In genomic region chr15:100596792-100597191, GRCh38 we compare ENCODE assay signal across 9 cellular contexts. TPM values are rescaled to one million over a fixed set of nuclear protein-coding genes. Genes with fewer than 3 reads are reported as not detected.
DNase-seq lines count a peak whose midpoint lies in the region; ATAC-seq and TF ChIP-seq lines count a peak whose summit lies in the region.
"Had no signal": no experiment of that assay in that cellular context is flagged by ENCODE, and none has a peak within 500 bp of the region (broad histone marks: within the 10 kb centered on the region; RNA-seq: fewer than 3 reads in every experiment).

No MANE protein-coding gene starts in this region.

- DNase-seq in CD8-positive, alpha-beta T cell: peak; percentile 49 to 90 (median 79)
- DNase-seq in MV-4-11 (lab: John Stamatoyannopoulos, UW) (peak; percentile 74), prostate gland (ENCODE audit: low spot score) (peak; percentile 24), NCI-H187 (lab: John Stamatoyannopoulos, UW) (no peak), NCI-H510A treated with DMSO at 0.1 percent for 48 hours (lab: John Stamatoyannopoulos, UW) (no peak), NCI-H2029 treated with DMSO at 0.1 percent for 48 hours (lab: John Stamatoyannopoulos, UW) (no peak)
- DNase-seq in activated T-helper 9 cell treated with anti-CD3 and anti-CD28 coated beads, Interleukin-2, amount 50 U/mL, for 16 hours (ENCODE audit: low read depth): peak; percentile 89

- peaks cover 88% of the 10 kb centered on the region for H3K4me1 ChIP-seq in CD8-positive, alpha-beta T cell (ENCODE audit: insufficient read depth, low read length)
- H3K4me1 ChIP-seq in prostate gland (replicated peaks): peaks cover 7% of the 10 kb centered on the region

- H3K36me3 ChIP-seq in CD8-positive, alpha-beta T cell (ENCODE audit: insufficient read depth, low read length): no peaks in the 10 kb centered on the region
- no peaks in the 10 kb centered on the region for H3K36me3 ChIP-seq in prostate gland

- no peak for TF ChIP-seq CTCF in CD8-positive, alpha-beta T cell (IDR thresholded peaks at IDR 0.05)
- TF ChIP-seq CTCF in prostate gland (IDR thresholded peaks at IDR 0.05): no peak

- H3K9me3 Mint-ChIP-seq in CD8-positive, alpha-beta T cell: no peaks in the 10 kb centered on the region

- CTCF ChIA-PET in CD8-positive, alpha-beta T cell (lab: Charles Lee): interaction anchor here (0.7 to 4.2 kb wide), 7 partner anchors 9 to 411 kb away, joined by 3 to 30 read pairs (median 4); no protein-coding TSS in a partner anchor

- POLR2A ChIA-PET in CD8-positive, alpha-beta T cell (lab: Charles Lee): interaction anchor here (1.0 to 1.3 kb wide), 2 partner anchors 11 to 25 kb away, joined by 4 read pairs; no protein-coding TSS in a partner anchor

- peak overlapping the region; percentile 70 for H3K27ac ChIP-seq in CD8-positive, alpha-beta T cell (ENCODE audit: low read depth, low read length)
- no peak overlapping the region for H3K27ac ChIP-seq in prostate gland
- H3K27ac ChIP-seq: body of pancreas had no signal

- peak; percentile 86 for ATAC-seq in CD8-positive, alpha-beta T cell
- ATAC-seq in GM21619 (IDR thresholded peaks at IDR 0.05; ENCODE audit: unreplicated experiment): peak; percentile 90
- ATAC-seq: body of pancreas had no signal

- no peaks in the 10 kb centered on the region for H3K27me3 ChIP-seq in CD8-positive, alpha-beta T cell (ENCODE audit: insufficient read depth, low read length)
- no peaks in the 10 kb centered on the region for H3K27me3 ChIP-seq in prostate gland (replicated peaks; ENCODE audit: insufficient read depth)
- H3K27me3 ChIP-seq: body of pancreas had no signal

- H3K9me3 ChIP-seq in CD8-positive, alpha-beta T cell (ENCODE audit: low read length): no peaks in the 10 kb centered on the region
- no peaks in the 10 kb centered on the region for H3K9me3 ChIP-seq in prostate gland
- H3K9me3 ChIP-seq: body of pancreas had no signal

- peak overlapping the region; percentile 97 for H3K27ac Mint-ChIP-seq in CD8-positive, alpha-beta T cell

- peak overlapping the region; percentile 47 for H3K4me3 ChIP-seq in CD8-positive, alpha-beta T cell (ENCODE audit: low read depth, low read length)
- H3K4me3 ChIP-seq in prostate gland: no peak overlapping the region
- H3K4me3 ChIP-seq: body of pancreas had no signal

- peaks cover 77% of the 10 kb centered on the region for H3K4me1 Mint-ChIP-seq in CD8-positive, alpha-beta T cell (ENCODE audit: low read depth)

- WGBS in prostate gland: 65% methylated on average over 7 of the region's 7 CpGs

- no peaks in the 10 kb centered on the region for H3K27me3 Mint-ChIP-seq in CD8-positive, alpha-beta T cell (ENCODE audit: low read depth)

- peak overlapping the region; percentile 85 for H3K4me3 Mint-ChIP-seq in CD8-positive, alpha-beta T cell

- TF ChIP-seq POLR2A in prostate gland (IDR thresholded peaks at IDR 0.05): no peak

- H3K36me3 Mint-ChIP-seq in CD8-positive, alpha-beta T cell: peaks cover 10% of the 10 kb centered on the region

- intact Hi-C loops in CD8-positive, alpha-beta T cell (cut with DNase I, micrococcal nuclease): loop anchor here (2.0 to 5.0 kb wide), 3 partner anchors 16 to 1344 kb away; partner anchors contain the start of genes LRRC28 (in 1 of the 2) and TM2D3 (in 1 of the 2)
- intact Hi-C loops in prostate gland (cut with DNase I): no loop called here

RNA-seq across cellular contexts. Expression of gene LINS1, which starts 5.2 kb away (rescaled TPM):
- 10 to 100 TPM; 42.8 to 45.9 TPM for total RNA-seq in CD8-positive, alpha-beta T cell
- 10 to 100 TPM; 15.5 to 32.3 TPM for total RNA-seq in prostate gland

RNA-seq across cellular contexts. Expression of gene ASB7, which starts 5.6 kb away (rescaled TPM):
- total RNA-seq in CD8-positive, alpha-beta T cell: 10 to 100 TPM; 17.2 to 19.9 TPM
- 10 to 100 TPM; 17.3 to 22.3 TPM for total RNA-seq in prostate gland

Comparison
In these comparisons a context has a peak if more than half of its experiments do, and no peak if none do; other contexts are left out.
1. DNase-seq: peak in CD8-positive, alpha-beta T cell (7 of 7), MV-4-11 (single experiment), activated T-helper 9 cell treated with anti-CD3 and anti-CD28 coated beads, Interleukin-2, amount 50 U/mL, for 16 hours (single experiment) and prostate gland (single experiment); none in NCI-H187 (0 of 2), NCI-H510A treated with DMSO at 0.1 percent for 48 hours (single experiment) and NCI-H2029 treated with DMSO at 0.1 percent for 48 hours (single experiment).